ENCODE assay signal across 11 cellular contexts in the genomic region with DNA sequence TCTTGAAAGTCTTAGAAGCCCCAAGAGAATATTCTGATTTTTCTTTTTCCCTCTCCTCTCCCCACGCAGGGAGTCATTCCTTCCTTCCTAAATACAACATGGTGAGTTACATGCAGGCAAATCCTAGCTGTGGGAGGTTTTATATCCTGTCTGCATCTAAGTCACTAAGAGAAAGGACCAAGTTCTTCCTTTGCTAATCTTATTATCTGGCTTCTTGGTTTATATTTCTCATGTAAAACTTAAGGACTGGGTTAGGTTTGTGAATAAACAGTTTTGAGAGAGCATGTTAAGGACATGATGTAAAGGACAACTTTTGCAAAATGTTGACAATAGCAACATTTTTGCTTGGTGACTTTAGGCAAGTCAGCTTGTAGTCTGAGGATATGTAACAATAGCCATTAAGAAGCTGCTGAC. TPM values are rescaled to one million over a fixed set of nuclear protein-coding genes. Genes with fewer than 3 reads are reported as not detected.
A peak's percentile ranks its signal among the peaks of the same experiment; 100 is the strongest.
DNase-seq lines count a peak whose midpoint lies in the region; ATAC-seq and TF ChIP-seq lines count a peak whose summit lies in the region.
"Had no signal": no experiment of that assay in that cellular context is flagged by ENCODE, and none has a peak within 500 bp of the region (broad histone marks: within the 10 kb centered on the region; RNA-seq: fewer than 3 reads in every experiment).

No MANE protein-coding gene starts in this region.

- no peaks in the 10 kb centered on the region for H3K9me2 ChIP-seq in PC-3 (replicated peaks; ENCODE audit: low read length)

- CTCF ChIA-PET in PC-3 (lab: Charles Lee): no interaction called here

- peak overlapping the region; percentile 74 for H2AFZ ChIP-seq in PC-3 (ENCODE audit: low read length)

- in situ Hi-C loops in ACHN (cut with HindIII; ENCODE audit: low pct_ligation_motif_present, low pct_unique_long_range_greater_than_20kb, low sequenced_read_pairs): no loop called here

- intact Hi-C loops in PC-3 (cut with micrococcal nuclease): no loop called here

- H4K20me1 ChIP-seq in PC-3 (ENCODE audit: low read length): no peaks in the 10 kb centered on the region

- H3K27me3 ChIP-seq in PC-3 (ENCODE audit: low read length): no peaks in the 10 kb centered on the region

- peaks cover 37% of the 10 kb centered on the region for H3K4me1 ChIP-seq in PC-3 (ENCODE audit: insufficient read depth, low read length)

- ATAC-seq in PC-3 (no peak), HG03432 (IDR thresholded peaks at IDR 0.05; ENCODE audit: unreplicated experiment) (no peak)

- peak; percentile 21 for DNase-seq in GM04503 (ENCODE audit: low read depth)
- no peak for DNase-seq in PC-3
- DNase-seq in fibroblast of peridontal ligament (ENCODE audit: extremely low read depth): peak; percentile 49
- DNase-seq in renal cortical epithelial cell (ENCODE audit: low read depth): peak; percentile 9
- no peak for DNase-seq in activated naive CD4-positive, alpha-beta T cell (lab: John Stamatoyannopoulos, UW)
- no peak for DNase-seq in COLO668 (lab: John Stamatoyannopoulos, UW; ENCODE audit: unreplicated experiment)
- no peak for DNase-seq in ACHN
- DNase-seq: caudate nucleus, NCI-H2227 treated with DMSO at 0.1 percent for 48 hours, SW 1271 had no signal

- H3K9ac ChIP-seq in PC-3 (ENCODE audit: low read length): no peak overlapping the region

- no peaks in the 10 kb centered on the region for H3K79me2 ChIP-seq in PC-3 (ENCODE audit: low read length)

- H3K4me3 ChIP-seq in PC-3 (ENCODE audit: low read length): no peak overlapping the region

- H3K9me3 ChIP-seq in PC-3 (ENCODE audit: low read length): no peaks in the 10 kb centered on the region

- peak overlapping the region; percentile 14; the same call in 1 of the 2 replicates for H3K27ac ChIP-seq in PC-3 (ENCODE audit: low read length)

- TF ChIP-seq CTCF in PC-3 (conservative IDR thresholded peaks at IDR 0.05; ENCODE audit: low read depth, low read length): no peak

- BruUV-seq in PC-3 (replicated peaks; lab: Mats Ljungman, UMichigan): no TSS peak

- no peaks in the 10 kb centered on the region for H3K36me3 ChIP-seq in PC-3 (ENCODE audit: low read depth, low read length)

- POLR2A ChIA-PET in PC-3 (lab: Charles Lee; ENCODE audit: unreplicated experiment): no interaction called here

- no peaks in the 10 kb centered on the region for H3F3A ChIP-seq in PC-3 (ENCODE audit: low read length, unreplicated experiment)

- H3K4me2 ChIP-seq in PC-3 (ENCODE audit: low read length): peak overlapping the region; percentile 49

RNA-seq across cellular contexts. Expression of a gene that starts 5.1 kb away (rescaled TPM):
- total RNA-seq in PC-3 (2014; rRNA removed) (not detected in 2 replicates), renal cortical epithelial cell (not detected in 2 replicates)

RNA-seq across cellular contexts. Expression of a gene that starts 10.9 kb away (rescaled TPM):
- total RNA-seq in PC-3 (2014; rRNA removed) (0.81 TPM in 1 of 2 replicates, not detected in the other), renal cortical epithelial cell (0.30 and 0.35 TPM in 2 replicates)

RNA-seq across cellular contexts. Expression of a gene that starts 21.6 kb away (rescaled TPM):
- total RNA-seq in PC-3 (2014; rRNA removed) (29.2 and 34.1 TPM in 2 replicates), renal cortical epithelial cell (42.4 and 50.1 TPM in 2 replicates)

RNA-seq across cellular contexts. Expression of a gene that starts 23.5 kb away (rescaled TPM):
- total RNA-seq in PC-3 (2014; rRNA removed) (0.46 TPM in 1 of 2 replicates, not detected in the other), renal cortical epithelial cell (0.10 and 1.2 TPM in 2 replicates)

Comparison
In these comparisons a context has a peak if more than half of its experiments do, and no peak if none do; other contexts are left out.
1. DNase-seq: peak in GM04503 (single experiment), fibroblast of peridontal ligament (single experiment) and renal cortical epithelial cell (single experiment); none in PC-3 (single experiment), activated naive CD4-positive, alpha-beta T cell (0 of 4), COLO668 (single experiment) and ACHN (single experiment).